ENCODE assay signal across 21 cellular contexts in the genomic region with DNA sequence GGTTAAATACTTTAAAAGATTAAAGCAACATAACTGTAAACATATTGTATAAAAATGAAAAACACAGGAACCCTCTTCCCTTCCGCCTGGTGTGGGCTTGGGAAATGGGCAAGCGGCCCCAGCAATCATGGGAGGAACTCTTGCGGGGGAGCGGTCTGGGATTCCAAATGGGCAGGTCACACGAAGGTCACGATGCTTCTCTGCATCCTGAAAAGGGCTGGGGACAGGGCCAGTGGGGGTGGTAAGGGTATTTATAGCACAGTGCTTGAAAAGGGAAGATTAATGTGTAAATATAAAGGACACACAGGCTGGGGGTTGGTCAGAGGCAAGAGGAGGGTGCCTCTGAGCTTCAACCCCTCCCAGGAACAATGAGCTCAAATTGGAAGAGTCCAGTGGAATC. TPM values are rescaled to one million over a fixed set of nuclear protein-coding genes. Genes with fewer than 3 reads are reported as not detected.
DNase-seq lines count a peak whose midpoint lies in the region; ATAC-seq and TF ChIP-seq lines count a peak whose summit lies in the region.
"Had no signal": no experiment of that assay in that cellular context is flagged by ENCODE, and none has a peak within 500 bp of the region (broad histone marks: within the 10 kb centered on the region; RNA-seq: fewer than 3 reads in every experiment).

No MANE protein-coding gene starts in this region.

- DNase-seq in Calu3 (no peak), choroid plexus epithelial cell (ENCODE audit: low read depth) (peak; percentile 24), left cardiac atrium (peak; percentile 45), sciatic nerve (ENCODE audit: low spot score) (no peak), SHP77 (lab: John Stamatoyannopoulos, UW) (no peak), kidney glomerular epithelial cell (lab: John Stamatoyannopoulos, UW) (no peak), trophoblast cell (no peak)
- DNase-seq: activated CD4-positive, alpha-beta T cell treated with anti-CD3 and anti-CD28 coated beads, Interleukin-2, amount 10 ng/mL, durations not matched to agents 24 days and 14 days; activated naive CD8-positive, alpha-beta T cell treated with anti-CD3 and anti-CD28 coated beads, Interleukin-2, amount 50 U/mL, for 24 hours; activated T-cell treated with anti-CD3 and anti-CD28 coated beads, Interleukin-2, amount 50 U/mL, for 4 hours; AML-193; DND-41; NCI-H2081 treated with DMSO at 0.1 percent for 48 hours; NCI-H82; stimulated activated naive CD4-positive, alpha-beta T cell; T1000 had no signal

- H3K79me2 ChIP-seq in trophoblast cell (ENCODE audit: control insufficient read depth, insufficient read depth, low read length, poor library complexity): no peaks in the 10 kb centered on the region

- peak; percentile 72 to 78 for ATAC-seq in left cardiac atrium
- ATAC-seq in sciatic nerve: peak; percentile 31
- ATAC-seq in HG02884 (IDR thresholded peaks at IDR 0.05; ENCODE audit: unreplicated experiment): no peak
- ATAC-seq: activated naive CD8-positive, alpha-beta T cell treated with anti-CD3 and anti-CD28 coated beads, Interleukin-2, amount 50 U/mL, for 24 hours; activated T-cell treated with anti-CD3 and anti-CD28 coated beads, Interleukin-2, amount 50 U/mL, for 4 hours had no signal

- no peak overlapping the region for H2BK120ac ChIP-seq in trophoblast cell (ENCODE audit: insufficient read depth, low read length, poor library complexity)

- BruUV-seq in Calu3 (replicated peaks; lab: Mats Ljungman, UMichigan): TSS peak; percentile 25

- no peak overlapping the region for H3K9ac ChIP-seq in trophoblast cell (ENCODE audit: low read length)

- no peaks in the 10 kb centered on the region for H3K4me1 Mint-ChIP-seq in Calu3 (ENCODE audit: low read depth, unreplicated experiment)

- peaks cover 15% of the 10 kb centered on the region for H3K36me3 Mint-ChIP-seq in Calu3 (ENCODE audit: insufficient read depth, unreplicated experiment)

- no peak overlapping the region for H3K4me2 ChIP-seq in trophoblast cell (ENCODE audit: low read length)

- no peak overlapping the region for H3K4me3 Mint-ChIP-seq in Calu3 (ENCODE audit: low read depth, unreplicated experiment)
- H3K4me3 Mint-ChIP-seq: activated CD4-positive, alpha-beta T cell treated with anti-CD3 and anti-CD28 coated beads, Interleukin-2, amount 10 ng/mL, durations not matched to agents 24 days and 14 days; activated naive CD8-positive, alpha-beta T cell treated with anti-CD3 and anti-CD28 coated beads, Interleukin-2, amount 50 U/mL, for 24 hours; activated T-cell treated with anti-CD3 and anti-CD28 coated beads, Interleukin-2, amount 50 U/mL, for 4 hours had no signal

- H4K91ac ChIP-seq in trophoblast cell (ENCODE audit: low read depth, low read length): no peak overlapping the region

- no peaks in the 10 kb centered on the region for H3K27me3 ChIP-seq in trophoblast cell (ENCODE audit: insufficient read depth, low read length)

- TF ChIP-seq CTCF in Calu3 (IDR thresholded peaks at IDR 0.05; ENCODE audit: unreplicated experiment) (no peak), choroid plexus epithelial cell (conservative IDR thresholded peaks at IDR 0.05; ENCODE audit: low read depth, low read length) (no peak)

- intact Hi-C loops in Calu3 (cut with micrococcal nuclease; ENCODE audit: unreplicated experiment): loop anchor here (5.0 to 10.0 kb wide), 2 partner anchors 138 to 1355 kb away; partner anchors contain the start of gene OR4S1
- intact Hi-C loops in left cardiac atrium (cut with DNase I): loop anchor here in 1 of 2 donors (5.0 to 10.0 kb wide), 2 partner anchors 135 to 998 kb away; partner anchors contain the start of gene OR4S1
- intact Hi-C loops in sciatic nerve (cut with DNase I): no loop called here

- H3K4me3 ChIP-seq in choroid plexus epithelial cell (ENCODE audit: low read depth, low read length): no peak overlapping the region
- no peak overlapping the region for H3K4me3 ChIP-seq in trophoblast cell (ENCODE audit: low read depth, low read length)

- no peak overlapping the region for H4K8ac ChIP-seq in trophoblast cell (ENCODE audit: low read depth, low read length)

- H3K4ac ChIP-seq in trophoblast cell (ENCODE audit: low read depth, low read length): no peak overlapping the region

- CTCF ChIA-PET in Calu3 (lab: Charles Lee): interaction anchor here (0.7 kb wide), 1 partner anchor 41 kb away, joined by 3 read pairs; no protein-coding TSS in a partner anchor

- H3K27ac Mint-ChIP-seq in Calu3 (ENCODE audit: unreplicated experiment): no peak overlapping the region
- H3K27ac Mint-ChIP-seq: activated CD4-positive, alpha-beta T cell treated with anti-CD3 and anti-CD28 coated beads, Interleukin-2, amount 10 ng/mL, durations not matched to agents 24 days and 14 days; activated naive CD8-positive, alpha-beta T cell treated with anti-CD3 and anti-CD28 coated beads, Interleukin-2, amount 50 U/mL, for 24 hours had no signal

- no peak overlapping the region for H3K27ac ChIP-seq in trophoblast cell (ENCODE audit: low read depth, low read length)

- H3K9me3 ChIP-seq in trophoblast cell (ENCODE audit: insufficient read depth, low read depth, low read length): no peaks in the 10 kb centered on the region

- no peaks in the 10 kb centered on the region for H3K79me1 ChIP-seq in trophoblast cell (ENCODE audit: low read length)

- H3K27me3 Mint-ChIP-seq in Calu3 (ENCODE audit: unreplicated experiment): no peaks in the 10 kb centered on the region
- H3K27me3 Mint-ChIP-seq: activated CD4-positive, alpha-beta T cell treated with anti-CD3 and anti-CD28 coated beads, Interleukin-2, amount 10 ng/mL, durations not matched to agents 24 days and 14 days; activated naive CD8-positive, alpha-beta T cell treated with anti-CD3 and anti-CD28 coated beads, Interleukin-2, amount 50 U/mL, for 24 hours had no signal

- no peak overlapping the region for H2AFZ ChIP-seq in trophoblast cell (ENCODE audit: insufficient read depth, low read length, poor library complexity)

- no peak overlapping the region for H3K18ac ChIP-seq in trophoblast cell (ENCODE audit: low read length)

- no peaks in the 10 kb centered on the region for H3K4me1 ChIP-seq in trophoblast cell (ENCODE audit: control insufficient read depth in 1 of 2, insufficient read depth in 2 of 2, low read length in 2 of 2)

- no peak overlapping the region for H2AK5ac ChIP-seq in trophoblast cell (ENCODE audit: low read length)

- H2BK5ac ChIP-seq in trophoblast cell (ENCODE audit: low read depth, low read length, poor library complexity): no peak overlapping the region

- no peak overlapping the region for H3K14ac ChIP-seq in trophoblast cell (ENCODE audit: low read length)

- H3K9me3 Mint-ChIP-seq in Calu3 (ENCODE audit: low read depth, unreplicated experiment): no peaks in the 10 kb centered on the region
- H3K9me3 Mint-ChIP-seq: activated CD4-positive, alpha-beta T cell treated with anti-CD3 and anti-CD28 coated beads, Interleukin-2, amount 10 ng/mL, durations not matched to agents 24 days and 14 days; activated naive CD8-positive, alpha-beta T cell treated with anti-CD3 and anti-CD28 coated beads, Interleukin-2, amount 50 U/mL, for 24 hours; activated T-cell treated with anti-CD3 and anti-CD28 coated beads, Interleukin-2, amount 50 U/mL, for 4 hours had no signal

- peaks cover 0 to under 1% of the 10 kb centered on the region in 2 experiments for H3K36me3 ChIP-seq in trophoblast cell (ENCODE audit: control insufficient read depth in 1 of 2, insufficient read depth in 2 of 2, low read length in 2 of 2)

- H2BK12ac ChIP-seq in trophoblast cell (ENCODE audit: low read length): no peak overlapping the region

- H3K23ac ChIP-seq in trophoblast cell (ENCODE audit: low read length): no peak overlapping the region

- no CpG with 5 or more reads among the region's 6 CpGs for WGBS in trophoblast cell (ENCODE audit: extremely low coverage, insufficient coverage, insufficient read length)

- H4K12ac ChIP-seq in trophoblast cell (ENCODE audit: low read depth, low read length): no peak overlapping the region

RNA-seq across cellular contexts. Expression of gene OR4B1, which starts 46.9 kb away (rescaled TPM):
- not detected in 2 replicates for total RNA-seq in Calu3 (2022)
- not detected for total RNA-seq in left cardiac atrium
- not detected for total RNA-seq in sciatic nerve
- polyA plus RNA-seq in trophoblast cell (2013): not detected in 2 replicates
- total RNA-seq: activated CD4-positive, alpha-beta T cell treated with anti-CD3 and anti-CD28 coated beads, Interleukin-2, amount 10 ng/mL, durations not matched to agents 24 days and 14 days; activated T-cell treated with anti-CD3 and anti-CD28 coated beads, Interleukin-2, amount 50 U/mL, for 4 hours; epithelial cell of proximal tubule; liver; skeletal muscle tissue had no signal
- polyA plus RNA-seq: liver, neural cell had no signal

Comparison
In these comparisons a context has a peak if more than half of its experiments do, and no peak if none do; other contexts are left out.
1. DNase-seq: peak in choroid plexus epithelial cell (single experiment) and left cardiac atrium (single experiment); none in Calu3 (single experiment), sciatic nerve (single experiment), SHP77 (0 of 2), kidney glomerular epithelial cell (single experiment) and trophoblast cell (0 of 2).